ENCODE assay signal across 9 cellular contexts in genomic region chr18:5309888-5310470, GRCh38. TPM values are rescaled to one million over a fixed set of nuclear protein-coding genes. Genes with fewer than 3 reads are reported as not detected.
DNase-seq lines count a peak whose midpoint lies in the region; ATAC-seq and TF ChIP-seq lines count a peak whose summit lies in the region.
"Had no signal": no experiment of that assay in that cellular context is flagged by ENCODE, and none has a peak within 500 bp of the region (broad histone marks: within the 10 kb centered on the region; RNA-seq: fewer than 3 reads in every experiment).

No MANE protein-coding gene starts in this region.

- no peak for TF ChIP-seq CTCF in glutamatergic neuron (IDR thresholded peaks at IDR 0.05; ENCODE audit: partially characterized antibody, unreplicated experiment)

- H3K27me3 Mint-ChIP-seq in CD8-positive, alpha-beta memory T cell: peaks cover 0 to 1% of the 10 kb centered on the region in 2 donors
- H3K27me3 Mint-ChIP-seq in activated CD4-positive, alpha-beta memory T cell treated with anti-CD3 and anti-CD28 coated beads, Interleukin-2, amount 10 ng/mL, durations not matched to agents 7 days and 5 days: no peaks in the 10 kb centered on the region
- H3K27me3 Mint-ChIP-seq in stimulated activated memory B cell treated with anti-CD40 and anti-IgM and Interleukin-4, amounts not matched to agents 10 μg/mL and 1 μg/mL and 100 μg/mL, for 72 hours: no peaks in the 10 kb centered on the region
- H3K27me3 Mint-ChIP-seq in glutamatergic neuron (ENCODE audit: unreplicated experiment): no peaks in the 10 kb centered on the region
- H3K27me3 Mint-ChIP-seq: brain had no signal

- peak overlapping the region; percentile 64 for H3K4me3 ChIP-seq in CD8-positive, alpha-beta memory T cell (ENCODE audit: low read length)

- no peaks in the 10 kb centered on the region for H3K36me3 Mint-ChIP-seq in CD8-positive, alpha-beta memory T cell
- H3K36me3 Mint-ChIP-seq in activated CD4-positive, alpha-beta memory T cell treated with anti-CD3 and anti-CD28 coated beads, Interleukin-2, amount 10 ng/mL, durations not matched to agents 7 days and 5 days (ENCODE audit: low read depth): no peaks in the 10 kb centered on the region
- no peaks in the 10 kb centered on the region for H3K36me3 Mint-ChIP-seq in stimulated activated memory B cell treated with anti-CD40 and anti-IgM and Interleukin-4, amounts not matched to agents 10 μg/mL and 1 μg/mL and 100 μg/mL, for 72 hours
- no peaks in the 10 kb centered on the region for H3K36me3 Mint-ChIP-seq in glutamatergic neuron (ENCODE audit: unreplicated experiment)
- H3K36me3 Mint-ChIP-seq: brain had no signal

- no peaks in the 10 kb centered on the region for H3K9me3 Mint-ChIP-seq in CD8-positive, alpha-beta memory T cell
- no peaks in the 10 kb centered on the region for H3K9me3 Mint-ChIP-seq in activated CD4-positive, alpha-beta memory T cell treated with anti-CD3 and anti-CD28 coated beads, Interleukin-2, amount 10 ng/mL, durations not matched to agents 7 days and 5 days
- no peaks in the 10 kb centered on the region for H3K9me3 Mint-ChIP-seq in stimulated activated memory B cell treated with anti-CD40 and anti-IgM and Interleukin-4, amounts not matched to agents 10 μg/mL and 1 μg/mL and 100 μg/mL, for 72 hours
- H3K9me3 Mint-ChIP-seq in glutamatergic neuron (ENCODE audit: unreplicated experiment): no peaks in the 10 kb centered on the region
- H3K9me3 Mint-ChIP-seq: brain had no signal

- peak overlapping the region; percentile 45 for H3K27ac ChIP-seq in CD8-positive, alpha-beta memory T cell (ENCODE audit: low read depth, low read length)

- H3K4me1 ChIP-seq in CD8-positive, alpha-beta memory T cell (ENCODE audit: insufficient read depth, low read length): peaks cover 7% of the 10 kb centered on the region

- POLR2A ChIA-PET in CD8-positive, alpha-beta memory T cell (lab: Charles Lee): interaction anchor here (1.0 kb wide), 2 partner anchors 13 to 15 kb away, joined by 4 to 11 read pairs; partner anchors contain the start of gene ZBTB14
- POLR2A ChIA-PET in activated CD4-positive, alpha-beta memory T cell treated with anti-CD3 and anti-CD28 coated beads, Interleukin-2, amount 10 ng/mL, durations not matched to agents 7 days and 5 days (lab: Charles Lee): interaction anchor here (1.4 to 8.6 kb wide), 2 partner anchors 15 to 73 kb away, joined by 6 to 71 read pairs; partner anchors contain the start of gene ZBTB14

- CTCF ChIA-PET in CD8-positive, alpha-beta memory T cell (lab: Charles Lee): no interaction called here
- CTCF ChIA-PET in activated CD4-positive, alpha-beta memory T cell treated with anti-CD3 and anti-CD28 coated beads, Interleukin-2, amount 10 ng/mL, durations not matched to agents 7 days and 5 days (lab: Charles Lee): interaction anchor here (1.5 kb wide), 1 partner anchor 13 kb away, joined by 3 read pairs; no protein-coding TSS in a partner anchor

- DNase-seq in CD8-positive, alpha-beta memory T cell: peak in 4 of 5 donors; percentile 8 to 60 (median 50)
- peak; percentile 52 for DNase-seq in activated CD4-positive, alpha-beta memory T cell treated with anti-CD3 and anti-CD28 coated beads, Interleukin-2, amount 10 ng/mL, durations not matched to agents 7 days and 5 days
- DNase-seq in glutamatergic neuron (no peak), HCEC 1CT (no peak), Ammon's horn (ENCODE audit: low spot score) (no peak)

- no peaks in the 10 kb centered on the region for H3K36me3 ChIP-seq in CD8-positive, alpha-beta memory T cell (ENCODE audit: insufficient read depth, low read length)

- peaks cover 24 to 29% (median 29%) of the 10 kb centered on the region in 3 donors for H3K4me1 Mint-ChIP-seq in CD8-positive, alpha-beta memory T cell
- H3K4me1 Mint-ChIP-seq in activated CD4-positive, alpha-beta memory T cell treated with anti-CD3 and anti-CD28 coated beads, Interleukin-2, amount 10 ng/mL, durations not matched to agents 7 days and 5 days: peaks cover 22% of the 10 kb centered on the region
- H3K4me1 Mint-ChIP-seq in stimulated activated memory B cell treated with anti-CD40 and anti-IgM and Interleukin-4, amounts not matched to agents 10 μg/mL and 1 μg/mL and 100 μg/mL, for 72 hours: peaks cover 22% of the 10 kb centered on the region
- H3K4me1 Mint-ChIP-seq in glutamatergic neuron (ENCODE audit: low read depth, unreplicated experiment): no peaks in the 10 kb centered on the region

- no peaks in the 10 kb centered on the region for H3K27me3 ChIP-seq in CD8-positive, alpha-beta memory T cell (ENCODE audit: insufficient read depth, low read length, poor library complexity, severe bottlenecking)

- peak overlapping the region; percentile 63 to 96 (median 93) for H3K27ac Mint-ChIP-seq in CD8-positive, alpha-beta memory T cell
- peak overlapping the region; percentile 62 for H3K27ac Mint-ChIP-seq in activated CD4-positive, alpha-beta memory T cell treated with anti-CD3 and anti-CD28 coated beads, Interleukin-2, amount 10 ng/mL, durations not matched to agents 7 days and 5 days
- peak overlapping the region; percentile 79 for H3K27ac Mint-ChIP-seq in stimulated activated memory B cell treated with anti-CD40 and anti-IgM and Interleukin-4, amounts not matched to agents 10 μg/mL and 1 μg/mL and 100 μg/mL, for 72 hours
- H3K27ac Mint-ChIP-seq in glutamatergic neuron (ENCODE audit: unreplicated experiment): no peak overlapping the region
- H3K27ac Mint-ChIP-seq: brain had no signal

- H3K4me3 Mint-ChIP-seq in CD8-positive, alpha-beta memory T cell: peak overlapping the region; percentile 77 to 86 (median 82)
- peak overlapping the region; percentile 71 for H3K4me3 Mint-ChIP-seq in activated CD4-positive, alpha-beta memory T cell treated with anti-CD3 and anti-CD28 coated beads, Interleukin-2, amount 10 ng/mL, durations not matched to agents 7 days and 5 days
- H3K4me3 Mint-ChIP-seq in stimulated activated memory B cell treated with anti-CD40 and anti-IgM and Interleukin-4, amounts not matched to agents 10 μg/mL and 1 μg/mL and 100 μg/mL, for 72 hours: peak overlapping the region; percentile 68
- no peak overlapping the region for H3K4me3 Mint-ChIP-seq in glutamatergic neuron (ENCODE audit: unreplicated experiment)
- H3K4me3 Mint-ChIP-seq: brain had no signal

- H3K9me3 ChIP-seq in CD8-positive, alpha-beta memory T cell (ENCODE audit: low read length): no peaks in the 10 kb centered on the region

- ATAC-seq in GM19463 (IDR thresholded peaks at IDR 0.05; ENCODE audit: unreplicated experiment) (peak; percentile 98), HG03457 (IDR thresholded peaks at IDR 0.05; ENCODE audit: unreplicated experiment) (peak; percentile 88)
- ATAC-seq in stimulated activated memory B cell treated with anti-CD40 and anti-IgM and Interleukin-4, amounts not matched to agents 10 μg/mL and 1 μg/mL and 100 μg/mL, for 72 hours: peak; percentile 90

RNA-seq across cellular contexts. Expression of gene ZBTB14, which starts 14.5 kb away (rescaled TPM):
- 10 to 100 TPM; 21.1 to 22.2 TPM for total RNA-seq in CD8-positive, alpha-beta memory T cell
- 14.8 TPM for polyA plus RNA-seq in CD8-positive, alpha-beta memory T cell
- total RNA-seq in activated CD4-positive, alpha-beta memory T cell treated with anti-CD3 and anti-CD28 coated beads, Interleukin-2, amount 10 ng/mL, durations not matched to agents 7 days and 5 days: 10 to 100 TPM; 26.3 to 27.3 TPM
- 9.1 TPM for total RNA-seq in glutamatergic neuron (ENCODE audit: unreplicated experiment)

Comparison
In these comparisons a context has a peak if more than half of its experiments do, and no peak if none do; other contexts are left out.
1. DNase-seq: peak in CD8-positive, alpha-beta memory T cell (4 of 5) and activated CD4-positive, alpha-beta memory T cell treated with anti-CD3 and anti-CD28 coated beads, Interleukin-2, amount 10 ng/mL, durations not matched to agents 7 days and 5 days (single experiment); none in glutamatergic neuron (single experiment), HCEC 1CT (single experiment) and Ammon's horn (single experiment).
2. Peak in every context shown above with its lines, with median percentiles within 50 percentile points of each other: ATAC-seq.